Comparison of ENCODE assay signal across 8 cellular contexts in genomic region chr6:6723792-6724318, GRCh38.
DNase-seq lines count a peak whose midpoint lies in the region; ATAC-seq and TF ChIP-seq lines count a peak whose summit lies in the region.

No MANE protein-coding gene starts in this region.

- POLR2A ChIA-PET in RWPE1 (lab: Yijun Ruan, JAX; ENCODE audit: low non-redundant PET) = interaction anchor here (0.8 kb wide), 1 partner anchor 804 kb away, joined by 3 read pairs; no protein-coding TSS in a partner anchor

- H3K27ac ChIP-seq in RWPE1 (peak overlapping the region; percentile 65), parathyroid adenoma (peak overlapping the region; percentile 59)

- intact Hi-C loops in left cardiac atrium (cut with DNase I) = no loop called here

- no peaks in the 10 kb centered on the region for H3K27me3 ChIP-seq in parathyroid adenoma (ENCODE audit: control insufficient read depth, insufficient read depth, low read length)

- peak overlapping the region; percentile 86 for H2AFZ ChIP-seq in parathyroid adenoma

- CTCF ChIA-PET in RWPE1 (lab: Yijun Ruan, JAX) = interaction anchor here (0.6 to 2.5 kb wide), 8 partner anchors 19 to 900 kb away, joined by 3 to 11 read pairs (median 4); no protein-coding TSS in a partner anchor

- no peaks in the 10 kb centered on the region for H3K9me3 ChIP-seq in parathyroid adenoma (ENCODE audit: control insufficient read depth, low read length)

- TF ChIP-seq CTCF in RWPE1 (conservative IDR thresholded peaks at IDR 0.05; ENCODE audit: low read depth) (no peak), parathyroid adenoma (IDR thresholded peaks at IDR 0.05) (no peak)

- H3K36me3 ChIP-seq in parathyroid adenoma (ENCODE audit: control insufficient read depth, insufficient read depth, low read length) = no peaks in the 10 kb centered on the region

- H3K9ac ChIP-seq in parathyroid adenoma = no peak overlapping the region

- ATAC-seq in left cardiac atrium (peak; percentile 20 to 25), HG03175 (IDR thresholded peaks at IDR 0.05; ENCODE audit: unreplicated experiment) (no peak)

- H3K79me2 ChIP-seq in parathyroid adenoma = no peaks in the 10 kb centered on the region

- H3K4me2 ChIP-seq in parathyroid adenoma (ENCODE audit: low read length) = peak overlapping the region; percentile 63

- in situ Hi-C loops in G401 (cut with HindIII; ENCODE audit: low sequenced_read_pairs) = no loop called here

- no peaks in the 10 kb centered on the region for H3K4me1 ChIP-seq in parathyroid adenoma

- DNase-seq in AML-193 (lab: John Stamatoyannopoulos, UW) (peak; percentile 68 to 84), RWPE1 (ENCODE audit: low spot score) (no peak), left cardiac atrium (no peak), SHP77 treated with DMSO at 0.1 percent for 48 hours (lab: John Stamatoyannopoulos, UW) (no peak), G401 (ENCODE audit: low spot score) (no peak), AG20443 (ENCODE audit: low spot score) (no peak)

- H3K4me3 ChIP-seq in parathyroid adenoma (ENCODE audit: low read depth, low read length) = no peak overlapping the region

Comparison
In these comparisons a context has a peak if more than half of its experiments do, and no peak if none do; other contexts are left out.
1. DNase-seq: peak in AML-193 (2 of 2); none in RWPE1 (single experiment), left cardiac atrium (single experiment), SHP77 treated with DMSO at 0.1 percent for 48 hours (single experiment), G401 (single experiment) and AG20443 (single experiment).